ENCODE assay signal across 26 cellular contexts in the genomic region with DNA sequence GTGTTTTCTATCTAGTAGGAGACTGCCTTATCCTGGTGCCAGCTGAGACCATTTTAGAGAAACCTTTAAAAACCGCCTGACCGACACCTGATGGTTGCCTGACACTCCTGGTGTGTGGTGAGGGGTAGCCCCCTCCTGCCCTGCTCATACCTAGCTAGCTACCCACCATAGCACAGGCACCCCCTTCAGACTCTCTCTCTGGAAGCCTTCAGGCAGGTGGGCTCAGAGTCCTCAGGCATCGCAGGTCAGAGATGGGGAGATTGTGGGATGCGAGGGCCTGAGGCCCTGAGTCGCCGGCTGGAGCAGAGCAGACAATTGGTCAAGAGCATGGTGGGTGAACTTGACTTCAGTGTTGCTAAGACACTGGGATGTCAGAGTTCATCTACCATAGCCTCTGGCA.
DNase-seq lines count a peak whose midpoint lies in the region; ATAC-seq and TF ChIP-seq lines count a peak whose summit lies in the region.
"Had no signal": no experiment of that assay in that cellular context is flagged by ENCODE, and none has a peak within 500 bp of the region (broad histone marks: within the 10 kb centered on the region; RNA-seq: fewer than 3 reads in every experiment).

No MANE protein-coding gene starts in this region.

- no peaks in the 10 kb centered on the region for H3K36me3 ChIP-seq in suprapubic skin
- H3K36me3 ChIP-seq: BE2C had no signal

- TF ChIP-seq CTCF in chondrocyte (IDR thresholded peaks at IDR 0.05) (no peak), osteocyte (IDR thresholded peaks at IDR 0.05) (no peak), suprapubic skin (IDR thresholded peaks at IDR 0.05) (no peak)

- no peak for ATAC-seq in activated CD8-positive, alpha-beta memory T cell treated with anti-CD3 and anti-CD28 coated beads, Interleukin-2, amount 10 ng/mL, durations not matched to agents 7 days and 5 days
- ATAC-seq in HG03196 (IDR thresholded peaks at IDR 0.05; ENCODE audit: unreplicated experiment) (no peak), esophagus mucosa (no peak)
- ATAC-seq: Panc1 had no signal

- H3K27me3 ChIP-seq in suprapubic skin: peaks cover 42% of the 10 kb centered on the region
- H3K27me3 ChIP-seq: BE2C had no signal

- H3K36me3 Mint-ChIP-seq in activated CD8-positive, alpha-beta memory T cell treated with anti-CD3 and anti-CD28 coated beads, Interleukin-2, amount 10 ng/mL, durations not matched to agents 7 days and 5 days: no peaks in the 10 kb centered on the region
- H3K36me3 Mint-ChIP-seq in chondrocyte (ENCODE audit: low read depth): peaks cover 2% of the 10 kb centered on the region
- H3K36me3 Mint-ChIP-seq in osteocyte (ENCODE audit: unreplicated experiment): no peaks in the 10 kb centered on the region
- H3K36me3 Mint-ChIP-seq: CD14-positive monocyte, IgD-negative memory B cell had no signal

- H3K4me1 ChIP-seq in suprapubic skin: no peaks in the 10 kb centered on the region
- H3K4me1 ChIP-seq: BE2C had no signal

- H3K4me1 Mint-ChIP-seq in activated CD8-positive, alpha-beta memory T cell treated with anti-CD3 and anti-CD28 coated beads, Interleukin-2, amount 10 ng/mL, durations not matched to agents 7 days and 5 days: no peaks in the 10 kb centered on the region
- H3K4me1 Mint-ChIP-seq in chondrocyte (ENCODE audit: low read depth) (peaks cover 16% of the 10 kb centered on the region), osteocyte (ENCODE audit: unreplicated experiment) (peaks cover 39% of the 10 kb centered on the region)
- H3K4me1 Mint-ChIP-seq: CD14-positive monocyte, IgD-negative memory B cell had no signal

- H3K4me3 Mint-ChIP-seq in activated CD8-positive, alpha-beta memory T cell treated with anti-CD3 and anti-CD28 coated beads, Interleukin-2, amount 10 ng/mL, durations not matched to agents 7 days and 5 days: no peak overlapping the region
- H3K4me3 Mint-ChIP-seq in chondrocyte (ENCODE audit: unreplicated experiment) (no peak overlapping the region), osteocyte (ENCODE audit: unreplicated experiment) (no peak overlapping the region)
- H3K4me3 Mint-ChIP-seq: CD14-positive monocyte, IgD-negative memory B cell had no signal

- WGBS in suprapubic skin: 94% methylated on average over 4 of the region's 6 CpGs

- H3K27me3 Mint-ChIP-seq in activated CD8-positive, alpha-beta memory T cell treated with anti-CD3 and anti-CD28 coated beads, Interleukin-2, amount 10 ng/mL, durations not matched to agents 7 days and 5 days: peaks cover 3% of the 10 kb centered on the region
- H3K27me3 Mint-ChIP-seq in chondrocyte (ENCODE audit: low read depth) (peaks cover 20% of the 10 kb centered on the region), osteocyte (ENCODE audit: unreplicated experiment) (no peaks in the 10 kb centered on the region)

- H3K27ac ChIP-seq in suprapubic skin: no peak overlapping the region
- H3K27ac ChIP-seq: HL-60 had no signal

- TF ChIP-seq POLR2A in suprapubic skin (IDR thresholded peaks at IDR 0.05): no peak

- CTCF ChIA-PET in activated CD8-positive, alpha-beta memory T cell treated with anti-CD3 and anti-CD28 coated beads, Interleukin-2, amount 10 ng/mL, durations not matched to agents 7 days and 5 days (lab: Charles Lee): no interaction called here

- H3K4me3 ChIP-seq in suprapubic skin: no peak overlapping the region

- no peak overlapping the region for H3K27ac Mint-ChIP-seq in activated CD8-positive, alpha-beta memory T cell treated with anti-CD3 and anti-CD28 coated beads, Interleukin-2, amount 10 ng/mL, durations not matched to agents 7 days and 5 days
- no peak overlapping the region for H3K27ac Mint-ChIP-seq in chondrocyte (ENCODE audit: unreplicated experiment)
- peak overlapping the region; percentile 66 for H3K27ac Mint-ChIP-seq in osteocyte (ENCODE audit: unreplicated experiment)
- H3K27ac Mint-ChIP-seq: CD14-positive monocyte, IgD-negative memory B cell had no signal

- TF ChIP-seq EP300 in suprapubic skin (IDR thresholded peaks at IDR 0.05): no peak

- H3K9me3 ChIP-seq in suprapubic skin: no peaks in the 10 kb centered on the region
- H3K9me3 ChIP-seq: BE2C had no signal

- DNase-seq in activated CD8-positive, alpha-beta memory T cell treated with anti-CD3 and anti-CD28 coated beads, Interleukin-2, amount 10 ng/mL, durations not matched to agents 7 days and 5 days: peak; percentile 18
- DNase-seq in activated CD8-positive, alpha-beta memory T cell treated with anti-CD3 and anti-CD28 coated beads, Interleukin-2, amount 50 U/mL, for 4 hours: no peak
- peak; percentile 36 for DNase-seq in chondrocyte (ENCODE audit: low spot score)
- DNase-seq in osteocyte (ENCODE audit: extremely low spot score, unreplicated experiment): peak; percentile 75
- DNase-seq in suprapubic skin (ENCODE audit: low spot score in 2 of 2): peak; percentile 19 to 54
- no peak for DNase-seq in NCI-H2081 (lab: John Stamatoyannopoulos, UW)
- DNase-seq: 8988T, ACHN, BE2C, Calu3, DMS79 treated with DMSO at 0.1 percent for 48 hours, GF-D8, NCI-H1048, NCI-H1417, NCI-H1694, NCI-H2029 treated with DMSO at 0.1 percent for 48 hours, NCI-H226, NCI-H510A, NCI-H69, SHP77 treated with DMSO at 0.1 percent for 48 hours had no signal

- H3K9me3 Mint-ChIP-seq in activated CD8-positive, alpha-beta memory T cell treated with anti-CD3 and anti-CD28 coated beads, Interleukin-2, amount 10 ng/mL, durations not matched to agents 7 days and 5 days (ENCODE audit: low read depth): no peaks in the 10 kb centered on the region
- peaks cover 7% of the 10 kb centered on the region for H3K9me3 Mint-ChIP-seq in chondrocyte (ENCODE audit: low read depth)
- H3K9me3 Mint-ChIP-seq in osteocyte (ENCODE audit: unreplicated experiment): peaks cover 3% of the 10 kb centered on the region
- H3K9me3 Mint-ChIP-seq: IgD-negative memory B cell had no signal

Comparison
In these comparisons a context has a peak if more than half of its experiments do, and no peak if none do; other contexts are left out.
1. DNase-seq: peak in activated CD8-positive, alpha-beta memory T cell treated with anti-CD3 and anti-CD28 coated beads, Interleukin-2, amount 10 ng/mL, durations not matched to agents 7 days and 5 days (single experiment), chondrocyte (single experiment), osteocyte (single experiment) and suprapubic skin (2 of 2); none in activated CD8-positive, alpha-beta memory T cell treated with anti-CD3 and anti-CD28 coated beads, Interleukin-2, amount 50 U/mL, for 4 hours (single experiment) and NCI-H2081 (0 of 2).